In the genomic region with DNA sequence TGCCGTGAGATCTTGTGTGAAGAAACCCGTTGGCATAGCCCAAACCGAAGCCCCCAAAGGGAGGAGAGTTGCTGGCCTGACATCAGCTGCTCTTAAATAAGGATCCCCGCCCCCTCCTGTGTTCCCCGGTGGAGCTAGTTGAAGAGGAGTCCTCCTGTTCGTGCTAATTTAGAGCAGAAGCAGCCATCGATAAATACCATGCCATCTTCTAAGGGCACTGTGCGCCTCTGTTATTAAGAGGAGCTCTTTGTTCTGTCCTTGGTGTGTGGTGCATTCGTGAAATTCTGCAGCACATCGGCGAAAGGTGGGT, we compare ENCODE assay signal across 8 cellular contexts. TPM values are rescaled to one million over a fixed set of nuclear protein-coding genes. Genes with fewer than 3 reads are reported as not detected.
A peak's percentile ranks its signal among the peaks of the same experiment; 100 is the strongest.
DNase-seq lines count a peak whose midpoint lies in the region; ATAC-seq and TF ChIP-seq lines count a peak whose summit lies in the region.

No MANE protein-coding gene starts in this region.

- no peaks in the 10 kb centered on the region for H3K27me3 Mint-ChIP-seq in activated T-cell treated with anti-CD3 and anti-CD28 coated beads, Interleukin-2, amount 50 U/mL, for 4 hours (ENCODE audit: low read depth)

- BruUV-seq in Panc1 (replicated peaks; lab: Mats Ljungman, UMichigan) = no TSS peak

- H3K36me3 ChIP-seq in Panc1 (ENCODE audit: control insufficient read depth, insufficient read depth, low read length) (no peaks in the 10 kb centered on the region; the same call in 1 of the 2 replicates), mesodermal cell (ENCODE audit: control insufficient read depth, insufficient read depth, low read length) (peaks cover 7% of the 10 kb centered on the region), transverse colon (no peaks in the 10 kb centered on the region)

- peaks cover 17% of the 10 kb centered on the region for H3K4me1 ChIP-seq in Panc1 (ENCODE audit: control insufficient read depth, insufficient read depth, low read length)
- H3K4me1 ChIP-seq in mesodermal cell (ENCODE audit: control insufficient read depth, insufficient read depth, low read length, poor library complexity, severe bottlenecking) = no peaks in the 10 kb centered on the region
- H3K4me1 ChIP-seq in transverse colon = peaks cover 5 to 33% (median 17%) of the 10 kb centered on the region in 4 donors

- CTCF ChIA-PET in Panc1 (lab: Charles Lee) = interaction anchor here (0.6 to 1.1 kb wide), 2 partner anchors 75 to 380 kb away, joined by 3 to 6 read pairs; a partner anchor contains a TSS

- 0% methylated on average over 3 to 8 of the region's 11 CpGs for WGBS in mesodermal cell (ENCODE audit: insufficient coverage in 2 of 2), 2 experiments
- 0 to 2% methylated on average over 4 to 9 of the region's 11 CpGs for WGBS in transverse colon (ENCODE audit: low coverage in 1 of 2), 2 donors

- peak in 1 of 2 donors; percentile 5 for ATAC-seq in activated T-cell treated with anti-CD3 and anti-CD28 coated beads, Interleukin-2, amount 50 U/mL, for 4 hours
- ATAC-seq in HG02981 (IDR thresholded peaks at IDR 0.05; ENCODE audit: unreplicated experiment) (peak; percentile 5), Panc1 (peak; percentile 31)

- POLR2A ChIA-PET in Panc1 (lab: Charles Lee) = interaction anchor here (0.6 to 0.9 kb wide), 5 partner anchors 19 to 519 kb away, joined by 3 to 10 read pairs (median 3); no protein-coding TSS in a partner anchor

- peak overlapping the region; percentile 93 for H3K27ac ChIP-seq in Panc1 (ENCODE audit: low read length)
- H3K27ac ChIP-seq in mesodermal cell (ENCODE audit: low read depth, low read length, severe bottlenecking) = peak overlapping the region; percentile 91
- H3K27ac ChIP-seq in transverse colon = peak overlapping the region; percentile 90 to 99 (median 94)

- H3K9me3 Mint-ChIP-seq in activated T-cell treated with anti-CD3 and anti-CD28 coated beads, Interleukin-2, amount 50 U/mL, for 4 hours = no peaks in the 10 kb centered on the region

- intact Hi-C loops in Panc1 (cut with micrococcal nuclease; ENCODE audit: unreplicated experiment) = loop anchor here (5.0 kb wide), 1 partner anchor 76 kb away; a partner anchor contains a TSS
- intact Hi-C loops in transverse colon (cut with DNase I; ENCODE audit: low total_unique reads) = loop anchor here (5.0 kb wide), 1 partner anchor 76 kb away; a partner anchor contains a TSS

- TF ChIP-seq CTCF in Panc1 (IDR thresholded peaks at IDR 0.05) = no peak
- TF ChIP-seq CTCF in transverse colon (IDR thresholded peaks at IDR 0.05) = no peak

- no peak for DNase-seq in activated T-cell treated with anti-CD3 and anti-CD28 coated beads, Interleukin-2, amount 50 U/mL, for 4 hours
- DNase-seq in activated T-cell treated with anti-CD3 and anti-CD28 coated beads, Interleukin-2, amount 50 U/mL, for 48 hours = no peak
- DNase-seq in Panc1 (ENCODE audit: low read depth, low spot score) = no peak
- DNase-seq in dermis microvascular lymphatic vessel endothelial cell (ENCODE audit: low read depth in 2 of 2) = peak; percentile 11 to 50
- DNase-seq in transverse colon = peak; percentile 38
- DNase-seq in ecto neural progenitor cell (ENCODE audit: low spot score) = no peak

- H3K9me3 ChIP-seq in Panc1 (ENCODE audit: control insufficient read depth, insufficient read depth, low read depth, low read length) = no peaks in the 10 kb centered on the region
- peaks cover 5% of the 10 kb centered on the region for H3K9me3 ChIP-seq in mesodermal cell (ENCODE audit: control insufficient read depth, low read length)
- no peaks in the 10 kb centered on the region for H3K9me3 ChIP-seq in transverse colon

- H3K4me1 Mint-ChIP-seq in activated T-cell treated with anti-CD3 and anti-CD28 coated beads, Interleukin-2, amount 50 U/mL, for 4 hours (ENCODE audit: low read depth) = peaks cover 42% of the 10 kb centered on the region

- H3K4me3 ChIP-seq in Panc1 (ENCODE audit: low read depth in 2 of 2, low read length in 2 of 2) (peak overlapping the region; percentile 96 to 98), mesodermal cell (ENCODE audit: extremely low read depth, insufficient read depth, low read length, poor library complexity, severe bottlenecking) (peak overlapping the region; percentile 91), transverse colon (peak overlapping the region; percentile 67 to 94 (median 88))

- no peaks in the 10 kb centered on the region for H3K36me3 Mint-ChIP-seq in activated T-cell treated with anti-CD3 and anti-CD28 coated beads, Interleukin-2, amount 50 U/mL, for 4 hours (ENCODE audit: insufficient read depth)

- TF ChIP-seq POLR2A in transverse colon (IDR thresholded peaks at IDR 0.05) = no peak

- peak overlapping the region; percentile 97 for H3K4me3 Mint-ChIP-seq in activated T-cell treated with anti-CD3 and anti-CD28 coated beads, Interleukin-2, amount 50 U/mL, for 4 hours

- TF ChIP-seq EP300 in transverse colon (IDR thresholded peaks at IDR 0.05; ENCODE audit: low read depth) = no peak

- in situ Hi-C loops in Panc1 (cut with HindIII; ENCODE audit: low pct_unique_long_range_greater_than_20kb, low sequenced_read_pairs) = no loop called here
- in situ Hi-C loops in transverse colon (cut with MboI; ENCODE audit: low pct_ligation_motif_present in 1 of 4, low pct_unique_long_range_greater_than_20kb in 1 of 4, low sequenced_read_pairs in 3 of 4) = loop anchor here in 2 of 4 donors (10.0 kb wide), 2 partner anchors 78 to 168 kb away; a partner anchor contains a TSS

- H3K27me3 ChIP-seq in Panc1 (ENCODE audit: control insufficient read depth, insufficient read depth, low read length) (no peaks in the 10 kb centered on the region), transverse colon (no peaks in the 10 kb centered on the region)

RNA-seq across cellular contexts. Expression of a gene that starts 0.9 kb away (rescaled TPM):
- 10 to 100 TPM; 17.0 to 20.2 (median 18.1) TPM for total RNA-seq in activated T-cell treated with anti-CD3 and anti-CD28 coated beads, Interleukin-2, amount 50 U/mL, for 4 hours
- total RNA-seq in Panc1 (2021; ENCODE audit: unreplicated experiment) = 33.8 TPM
- 19.3 TPM for polyA plus RNA-seq in Panc1 (2012; ENCODE audit: insufficient read length)
- 17.7 and 19.7 TPM in 2 replicates for total RNA-seq in dermis microvascular lymphatic vessel endothelial cell
- 85.0 TPM for polyA plus RNA-seq in mesodermal cell (2013, experiment 1 of 2)
- polyA plus RNA-seq in mesodermal cell (2013, experiment 2 of 2) = 79.4 TPM
- 10 to 100 TPM in 3 of 4 donors, 1 to 10 TPM in 1; 9.2 to 27.4 (median 25.3) TPM for total RNA-seq in transverse colon

Comparison
In these comparisons a context has a peak if more than half of its experiments do, and no peak if none do; other contexts are left out.
1. DNase-seq: peak in dermis microvascular lymphatic vessel endothelial cell (2 of 2) and transverse colon (single experiment); none in activated T-cell treated with anti-CD3 and anti-CD28 coated beads, Interleukin-2, amount 50 U/mL, for 4 hours (single experiment), activated T-cell treated with anti-CD3 and anti-CD28 coated beads, Interleukin-2, amount 50 U/mL, for 48 hours (0 of 2), Panc1 (single experiment) and ecto neural progenitor cell (single experiment).
2. Peak in every context shown above with its lines, with median percentiles within 50 percentile points of each other: H3K27ac ChIP-seq and H3K4me3 ChIP-seq.